Comparison of ENCODE assay signal across 17 cellular contexts in the genomic region with DNA sequence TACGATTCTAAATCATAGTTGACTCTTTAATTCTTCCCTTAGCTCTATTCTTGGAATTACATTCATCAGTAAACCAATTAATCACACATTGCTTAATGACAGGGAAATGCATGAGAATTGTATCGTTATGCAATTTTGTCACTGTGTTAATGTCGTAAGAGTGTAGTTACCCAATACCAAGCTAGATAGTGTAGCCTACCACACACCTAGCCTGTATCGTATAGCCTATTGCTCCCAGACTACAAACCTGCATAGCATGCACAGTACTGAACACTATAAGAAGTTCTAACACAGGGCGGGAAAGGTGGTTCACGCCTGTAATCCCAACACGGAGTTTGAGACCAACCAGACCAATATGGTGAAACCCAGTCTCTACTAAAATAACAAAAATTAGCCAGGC. TPM values are rescaled to one million over a fixed set of nuclear protein-coding genes. Genes with fewer than 3 reads are reported as not detected.
DNase-seq lines count a peak whose midpoint lies in the region; ATAC-seq, FAIRE-seq and TF ChIP-seq lines count a peak whose summit lies in the region.
"Had no signal": no experiment of that assay in that cellular context is flagged by ENCODE, and none has a peak within 500 bp of the region (broad histone marks: within the 10 kb centered on the region; RNA-seq: fewer than 3 reads in every experiment).

No MANE protein-coding gene starts in this region.

- no peak overlapping the region for H3K4me3 ChIP-seq in HUES48 (ENCODE audit: low read depth, low read length)
- no peak overlapping the region for H3K4me3 ChIP-seq in K562
- H3K4me3 ChIP-seq in mucosa of descending colon, result no peak overlapping the region

- H3K9ac ChIP-seq in HUES48 (ENCODE audit: low read depth, low read length), result no peak overlapping the region
- no peak overlapping the region for H3K9ac ChIP-seq in K562 (ENCODE audit: insufficient read depth in 1 of 2, low read depth in 2 of 2, low read length in 2 of 2)

- intact Hi-C loops in K562 (cut with micrococcal nuclease), result no loop called here
- intact Hi-C loops in mucosa of descending colon (cut with DNase I, micrococcal nuclease), result no loop called here

- in situ Hi-C loops in K562 (cut with MboI), result no loop called here

- H3K4me1 ChIP-seq in HUES48 (ENCODE audit: control insufficient read depth, insufficient read depth, low read length) (no peaks in the 10 kb centered on the region), K562 (replicated peaks in 1 of 2; ENCODE audit: control insufficient read depth in 2 of 2, insufficient read depth in 2 of 2, low read length in 2 of 2) (peaks cover 0 to 2% of the 10 kb centered on the region in 2 experiments; a peak in 2 of 5 replicates), mucosa of descending colon (ENCODE audit: low read depth) (no peaks in the 10 kb centered on the region)
- H3K4me1 ChIP-seq: BE2C had no signal

- peaks cover 98% of the 10 kb centered on the region for H3K36me3 ChIP-seq in HUES48 (ENCODE audit: control insufficient read depth, insufficient read depth, low read length)
- peaks cover 95% of the 10 kb centered on the region for H3K36me3 ChIP-seq in K562 (ENCODE audit: control insufficient read depth, insufficient read depth, low read length)
- H3K36me3 ChIP-seq in mucosa of descending colon (ENCODE audit: low read depth), result no peaks in the 10 kb centered on the region

- peak; percentile 13; the same call in 1 of the 3 replicates for ATAC-seq in K562
- peak; percentile 39 for ATAC-seq in mucosa of descending colon
- no peak for ATAC-seq in GM18519 (IDR thresholded peaks at IDR 0.05; ENCODE audit: low FRiP score, unreplicated experiment)
- ATAC-seq: sciatic nerve; stimulated activated naive CD8-positive, alpha-beta T cell treated with anti-CD3 and anti-CD28 coated beads, Interleukin-15, Interleukin-2, amounts not matched to agents 100 U/mL and 50 U/mL, for 24 hours had no signal

- FAIRE-seq in K562 (lab: Jason Lieb, UNC) (no peak), frontal cortex (lab: Jason Lieb, UNC) (no peak)
- FAIRE-seq: GM18507 had no signal

- 89% methylated on average over 7 of the region's 7 CpGs for WGBS in K562 (ENCODE audit: insufficient coverage, low coverage, missing lambda C conversion rate)

- BruUV-seq in K562 (replicated peaks; lab: Mats Ljungman, UMichigan), result no TSS peak

- no peak overlapping the region for H3K4me2 ChIP-seq in K562 (ENCODE audit: insufficient read depth, low read length)

- H3K9me3 ChIP-seq in HUES48 (ENCODE audit: control insufficient read depth, insufficient read depth, low read length) (no peaks in the 10 kb centered on the region), K562 (replicated peaks; ENCODE audit: control insufficient read depth, insufficient read depth, low read depth, low read length) (no peaks in the 10 kb centered on the region), mucosa of descending colon (no peaks in the 10 kb centered on the region)
- H3K9me3 ChIP-seq: BE2C had no signal

- peaks cover 33% of the 10 kb centered on the region for H4K20me1 ChIP-seq in K562 (replicated peaks; ENCODE audit: control insufficient read depth, insufficient read depth, low read length)

- peak; percentile 46 for TF ChIP-seq POLR2A in K562 (conservative IDR thresholded peaks at IDR 0.05)

- no peaks in the 10 kb centered on the region for H3K9me1 ChIP-seq in K562 (ENCODE audit: control insufficient read depth, insufficient read depth, low read length)

- no peak overlapping the region for H2AFZ ChIP-seq in K562 (ENCODE audit: low read depth, low read length)

- H3K27me3 ChIP-seq in HUES48 (ENCODE audit: control insufficient read depth, insufficient read depth, low read length) (no peaks in the 10 kb centered on the region), K562 (ENCODE audit: control insufficient read depth in 2 of 2, insufficient read depth in 2 of 2, low read length in 2 of 2) (no peaks in the 10 kb centered on the region)
- H3K27me3 ChIP-seq: BE2C had no signal

- TF ChIP-seq CTCF in C4-2B (conservative IDR thresholded peaks at IDR 0.05) (no peak), K562 (IDR thresholded peaks at IDR 0.05 in 2 of 3, conservative IDR thresholded peaks at IDR 0.05 in 1 of 3; ENCODE audit: insufficient read depth in 2 of 3, low read depth in 1 of 3, low read length in 3 of 3) (no peak), mucosa of descending colon (IDR thresholded peaks at IDR 0.05) (no peak)

- H3K79me2 ChIP-seq in K562 (ENCODE audit: control insufficient read depth, insufficient read depth, low read length), result peaks cover 100% of the 10 kb centered on the region

- DNase-seq in K562 (ENCODE audit: extremely low read depth in 1 of 4, low spot score in 3 of 4) (no peak), mucosa of descending colon (no peak), frontal cortex (ENCODE audit: low spot score in 2 of 2) (no peak)
- DNase-seq in stimulated activated CD4-positive, alpha-beta T cell treated with anti-CD3 and anti-CD28 coated beads, Interleukin-1b, Interleukin-23, amount 100 ng/mL, for 48 hours, result no peak
- DNase-seq in activated CD8-positive, alpha-beta memory T cell treated with anti-CD3 and anti-CD28 coated beads, Interleukin-2, amount 50 U/mL, for 4 hours, result no peak
- DNase-seq: BE2C; NCI-H1092; NCI-H226; stimulated activated CD4-positive, alpha-beta T cell treated with anti-CD3 and anti-CD28 coated beads, Interleukin-4, amount 100 ng/mL, for 4 hours; stimulated activated naive CD8-positive, alpha-beta T cell treated with anti-CD3 and anti-CD28 coated beads, Interleukin-15, Interleukin-2, amounts not matched to agents 100 U/mL and 50 U/mL, for 24 hours had no signal

- TF ChIP-seq RAD21 in K562 (CRISPR knock-in tag; conservative IDR thresholded peaks at IDR 0.05 in 1 of 2, IDR thresholded peaks at IDR 0.05 in 1 of 2), result no peak

- CTCF ChIA-PET in K562 (lab: Yijun Ruan, JAX; ENCODE audit: low intra/inter-chr PET ratio), result interaction anchor here (0.6 kb wide), 1 partner anchor 176 kb away, joined by 4 read pairs; no protein-coding TSS in a partner anchor

- 0 out of 2 replicates have a peak overlapping the region, but pooled peaks have one; percentile 9 for H3K27ac ChIP-seq in C4-2B
- peak overlapping the region; percentile 8 for H3K27ac ChIP-seq in HUES48 (ENCODE audit: low read depth, low read length)
- no peak overlapping the region for H3K27ac ChIP-seq in K562 (ENCODE audit: extremely low read depth, low read depth, low read length)

- POLR2A ChIA-PET in K562 (lab: Yijun Ruan, JAX), result interaction anchor here (1.2 to 2.8 kb wide), 4 partner anchors 10 to 47 kb away, joined by 3 to 14 read pairs (median 4); no protein-coding TSS in a partner anchor

- TF ChIP-seq EP300 in K562 (IDR thresholded peaks at IDR 0.05; ENCODE audit: low read length), result no peak

RNA-seq across cellular contexts. Expression of a gene that starts 24.7 kb away (rescaled TPM):
- 279 and 404 TPM in 2 replicates for total RNA-seq in K562 (2011; cell fraction: chromatin; rRNA removed; ENCODE audit: low replicate concordance)
- 241 and 299 TPM in 2 replicates for total RNA-seq in K562 (2011; cell fraction: nucleolus; rRNA removed)
- total RNA-seq in K562 (2011; cell fraction: nucleoplasm; rRNA removed), result 371 and 436 TPM in 2 replicates
- total RNA-seq in K562 (2014; rRNA removed) (957 and 1,143 TPM in 2 replicates), K562 (2014; rRNA removed; fragmentation: Illumina TruSeq; extraction: Trizol) (1,233 and 1,451 TPM in 2 replicates), K562 (2015; rRNA removed; fragmentation: Illumina TruSeq; extraction: Trizol) (1,173 and 1,191 TPM in 2 replicates), K562 (2021) (795 and 814 TPM in 2 replicates), mucosa of descending colon (100 to 1,000 TPM; 273 to 334 (median 312) TPM), frontal cortex (614 TPM)
- polyA plus RNA-seq in K562 (2011; rRNA removed) (1,168 and 1,525 TPM in 2 replicates), K562 (2014; fragmentation: Illumina TruSeq; extraction: Trizol) (1,403 and 1,557 TPM in 2 replicates), K562 (2014; fragmentation: Nextera tagmentation; extraction: Ambion mirVana) (1,000 to 10,000 TPM in 1 of 2 experiments, 100 to 1,000 TPM in 1; 679 to 1,238 TPM), K562 (2014; rRNA removed) (1,109 and 1,156 TPM in 2 replicates)
- 443 and 790 TPM in 2 replicates for polyA plus RNA-seq in K562 (2011; cell fraction: cytosol; rRNA removed)
- polyA plus RNA-seq in K562 (2011; cell fraction: nucleus; rRNA removed), result 357 and 429 TPM in 2 replicates
- 753 and 1,086 TPM in 2 replicates for polyA plus RNA-seq in K562 (2012)
- 947 and 1,115 TPM in 2 replicates for polyA minus RNA-seq in K562 (2011; rRNA and poly(A)+ RNA removed)
- polyA minus RNA-seq in K562 (2011; cell fraction: cytosol; rRNA and poly(A)+ RNA removed), result 289 and 374 TPM in 2 replicates
- 200 and 293 TPM in 2 replicates for polyA minus RNA-seq in K562 (2011; cell fraction: nucleus; rRNA and poly(A)+ RNA removed)

RNA-seq across cellular contexts. Expression of a gene that starts 35.3 kb away (rescaled TPM):
- 1.3 and 1.5 TPM in 2 replicates for total RNA-seq in K562 (2011; cell fraction: chromatin; rRNA removed; ENCODE audit: low replicate concordance)
- total RNA-seq in K562 (2011; cell fraction: nucleolus; rRNA removed), result 0.33 and 0.92 TPM in 2 replicates
- total RNA-seq in K562 (2011; cell fraction: nucleoplasm; rRNA removed), result 1.1 TPM in 2 replicates
- total RNA-seq in K562 (2014; rRNA removed) (0.53 and 0.95 TPM in 2 replicates), K562 (2014; rRNA removed; fragmentation: Illumina TruSeq; extraction: Trizol) (0.61 and 0.76 TPM in 2 replicates), K562 (2015; rRNA removed; fragmentation: Illumina TruSeq; extraction: Trizol) (0.41 and 0.72 TPM in 2 replicates), K562 (2021) (0.31 and 0.47 TPM in 2 replicates), mucosa of descending colon (under 1 TPM in 2 of 3 donors, not detected in 1; 0.09 to 0.20 TPM), frontal cortex (not detected)
- polyA plus RNA-seq in K562 (2011; rRNA removed) (0.56 and 0.80 TPM in 2 replicates), K562 (2014; fragmentation: Illumina TruSeq; extraction: Trizol) (0.33 and 0.86 TPM in 2 replicates), K562 (2014; fragmentation: Nextera tagmentation; extraction: Ambion mirVana) (under 1 TPM in 1 of 2 experiments, not detected in 1; 0.49 TPM), K562 (2014; rRNA removed) (0.31 and 0.57 TPM in 2 replicates)
- polyA plus RNA-seq in K562 (2011; cell fraction: cytosol; rRNA removed), result 0.09 and 0.38 TPM in 2 replicates
- polyA plus RNA-seq in K562 (2011; cell fraction: nucleus; rRNA removed), result 1.2 and 1.5 TPM in 2 replicates
- 0.39 and 0.62 TPM in 2 replicates for polyA plus RNA-seq in K562 (2012)
- polyA minus RNA-seq in K562 (2011; rRNA and poly(A)+ RNA removed), result 0.39 and 1.1 TPM in 2 replicates
- not detected in 2 replicates for polyA minus RNA-seq in K562 (2011; cell fraction: cytosol; rRNA and poly(A)+ RNA removed)
- 0.22 and 0.27 TPM in 2 replicates for polyA minus RNA-seq in K562 (2011; cell fraction: nucleus; rRNA and poly(A)+ RNA removed)
- total RNA-seq: activated CD8-positive, alpha-beta memory T cell treated with anti-CD3 and anti-CD28 coated beads for 36 hours; G401 had no signal
